ENCODE assay signal across 27 cellular contexts in genomic region chr2:230181245-230181644, GRCh38. TPM values are rescaled to one million over a fixed set of nuclear protein-coding genes. Genes with fewer than 3 reads are reported as not detected.
"Had no signal": no experiment of that assay in that cellular context is flagged by ENCODE, and none has a peak within 500 bp of the region (broad histone marks: within the 10 kb centered on the region; RNA-seq: fewer than 3 reads in every experiment).

No MANE protein-coding gene starts in this region.

- H3K4me3 Mint-ChIP-seq: activated B cell treated with CpG ODN at 0.5 μM for 24 hours; activated CD4-positive, alpha-beta memory T cell treated with anti-CD3 and anti-CD28 coated beads for 36 hours; activated T-helper 1 cell treated with anti-CD3 and anti-CD28 coated beads, Interleukin-12 subunit alpha, Interleukin-12 subunit beta, Interleukin-2, Interleukin-4 antibody, amounts not matched to agents 30 ng/mL and 10 ng/mL and 1 ng/mL, durations not matched to agents 14 hours and 24 hours and 36 hours; T-helper 2 cell treated with Interferon-gamma antibody and Interleukin-4, amounts not matched to agents 5 μg/mL and 100 μg/mL, for 36 hours had no signal

- H3K4me1 Mint-ChIP-seq: activated B cell treated with CpG ODN at 0.5 μM for 24 hours had no signal

- ATAC-seq: body of pancreas, gastrocnemius medialis had no signal

- H3K27ac Mint-ChIP-seq: activated B cell treated with CpG ODN at 0.5 μM for 24 hours; activated CD4-positive, alpha-beta memory T cell treated with anti-CD3 and anti-CD28 coated beads for 36 hours; activated T-helper 1 cell treated with anti-CD3 and anti-CD28 coated beads, Interleukin-12 subunit alpha, Interleukin-12 subunit beta, Interleukin-2, Interleukin-4 antibody, amounts not matched to agents 30 ng/mL and 10 ng/mL and 1 ng/mL, durations not matched to agents 14 hours and 24 hours and 36 hours; T-helper 2 cell treated with Interferon-gamma antibody and Interleukin-4, amounts not matched to agents 5 μg/mL and 100 μg/mL, for 36 hours had no signal

- H3K9me3 ChIP-seq: adrenal gland, body of pancreas, gastrocnemius medialis, left ventricle myocardium inferior, right atrium auricular region, thoracic aorta had no signal

- H3K9me3 Mint-ChIP-seq: activated B cell treated with CpG ODN at 0.5 μM for 24 hours; activated CD4-positive, alpha-beta memory T cell treated with anti-CD3 and anti-CD28 coated beads for 36 hours; activated T-helper 1 cell treated with anti-CD3 and anti-CD28 coated beads, Interleukin-12 subunit alpha, Interleukin-12 subunit beta, Interleukin-2, Interleukin-4 antibody, amounts not matched to agents 30 ng/mL and 10 ng/mL and 1 ng/mL, durations not matched to agents 14 hours and 24 hours and 36 hours; T-helper 2 cell treated with Interferon-gamma antibody and Interleukin-4, amounts not matched to agents 5 μg/mL and 100 μg/mL, for 36 hours had no signal

- H3K27me3 Mint-ChIP-seq: activated B cell treated with CpG ODN at 0.5 μM for 24 hours; activated CD4-positive, alpha-beta memory T cell treated with anti-CD3 and anti-CD28 coated beads for 36 hours had no signal

- H3K4me1 ChIP-seq: adrenal gland, body of pancreas, gastrocnemius medialis, left ventricle myocardium inferior, right atrium auricular region had no signal

- DNase-seq: activated B cell treated with CpG ODN at 0.5 μM for 24 hours; activated CD4-positive, alpha-beta memory T cell treated with anti-CD3 and anti-CD28 coated beads for 36 hours; activated gamma-delta T cell treated with Interleukin-2 at 50 U/mL for 16 hours; activated naive CD4-positive, alpha-beta T cell treated with anti-CD3 and anti-CD28 coated beads, Interleukin-2, amount 50 U/mL, for 16 hours; activated T-cell treated with anti-CD3 and anti-CD28 coated beads for 4 hours; adrenal gland; aorta; body of pancreas; dermis blood vessel endothelial cell; effector CD4-positive, alpha-beta T cell; gastrocnemius medialis; glutamatergic neuron; left ventricle myocardium inferior; mesendoderm; occipital lobe; stimulated activated CD4-positive, alpha-beta T cell treated with anti-CD3 and anti-CD28 coated beads, Interleukin-1b, Interleukin-23, amount 100 ng/mL, for 48 hours; stimulated activated naive CD4-positive, alpha-beta T cell treated with Interleukin-2 at 50 U/mL for 16 hours; T-helper 1 cell; trophoblast cell had no signal

- H3K27ac ChIP-seq: adrenal gland, body of pancreas, epithelial cell of prostate, gastrocnemius medialis, left ventricle myocardium inferior, right atrium auricular region, thoracic aorta had no signal

- H3K27me3 ChIP-seq: adrenal gland, body of pancreas, gastrocnemius medialis, right atrium auricular region had no signal

- H3K4me3 ChIP-seq: adrenal gland, body of pancreas, gastrocnemius medialis, left ventricle myocardium inferior, lung, right atrium auricular region, smooth muscle cell, thoracic aorta had no signal

RNA-seq across cellular contexts. Expression of gene SP140, which starts 44.3 kb away (rescaled TPM):
- total RNA-seq: dermis blood vessel endothelial cell, pulmonary artery endothelial cell had no signal
